In genomic region chr2:219294356-219295351, GRCh38 we compare ENCODE assay signal across 9 cellular contexts. TPM values are rescaled to one million over a fixed set of nuclear protein-coding genes. Genes with fewer than 3 reads are reported as not detected.
DNase-seq lines count a peak whose midpoint lies in the region; ATAC-seq and TF ChIP-seq lines count a peak whose summit lies in the region.
"Had no signal": no experiment of that assay in that cellular context is flagged by ENCODE, and none has a peak within 500 bp of the region (broad histone marks: within the 10 kb centered on the region; RNA-seq: fewer than 3 reads in every experiment).

No MANE protein-coding gene starts in this region.

- CTCF ChIA-PET in CD8-positive, alpha-beta T cell (lab: Charles Lee) = interaction anchor here (0.6 to 10.7 kb wide), 49 partner anchors 9 to 625 kb away, joined by 3 to 269 read pairs (median 5); partner anchors contain the start of genes ABCB6, ANKZF1, ATG9A and CNPPD1

- peak overlapping the region; percentile 72 for H3K4me3 Mint-ChIP-seq in CD8-positive, alpha-beta T cell

- peak overlapping the region; percentile 14 for H3K27ac ChIP-seq in CD8-positive, alpha-beta T cell (ENCODE audit: low read depth, low read length)

- peaks cover 37% of the 10 kb centered on the region for H3K4me1 Mint-ChIP-seq in CD8-positive, alpha-beta T cell (ENCODE audit: low read depth)

- no peaks in the 10 kb centered on the region for H3K36me3 Mint-ChIP-seq in CD8-positive, alpha-beta T cell

- H3K9me3 ChIP-seq in CD8-positive, alpha-beta T cell (ENCODE audit: low read length) = no peaks in the 10 kb centered on the region
- H3K9me3 ChIP-seq in NT2/D1 (ENCODE audit: insufficient read depth, low read length) = peaks cover 35% of the 10 kb centered on the region

- peak overlapping the region; percentile 49 for H3K4me3 ChIP-seq in CD8-positive, alpha-beta T cell (ENCODE audit: low read depth, low read length)
- H3K4me3 ChIP-seq in NT2/D1 (ENCODE audit: insufficient read length, low read depth) = peak overlapping the region; percentile 73

- POLR2A ChIA-PET in CD8-positive, alpha-beta T cell (lab: Charles Lee) = interaction anchor here (0.8 to 3.2 kb wide), 12 partner anchors 13 to 178 kb away, joined by 3 to 42 read pairs (median 4); partner anchors contain the start of genes ANKZF1, ATG9A, DNAJB2 and TUBA4A

- H3K27me3 ChIP-seq in CD8-positive, alpha-beta T cell (ENCODE audit: insufficient read depth, low read length) = no peaks in the 10 kb centered on the region
- peaks cover 12% of the 10 kb centered on the region for H3K27me3 ChIP-seq in NT2/D1 (ENCODE audit: insufficient read depth, insufficient read length)

- peak; percentile 79 to 94 (median 87) for DNase-seq in CD8-positive, alpha-beta T cell
- DNase-seq in NT2/D1 (ENCODE audit: low read depth, low spot score) (peak; percentile 90), activated T-cell treated with anti-CD3 and anti-CD28 coated beads for 24 hours (ENCODE audit: low read depth) (peak; percentile 81), myocyte (ENCODE audit: low read depth) (peak; percentile 77)
- DNase-seq in stimulated activated CD8-positive, alpha-beta memory T cell treated with anti-CD3 and anti-CD28 coated beads, Interleukin-7, amount 100 ng/mL, for 4 hours (ENCODE audit: low read depth in 2 of 2) = peak; percentile 74 to 82

- H3K9ac ChIP-seq in NT2/D1 (ENCODE audit: insufficient read length, low read depth) = peak overlapping the region; percentile 82

- intact Hi-C loops in CD8-positive, alpha-beta T cell (cut with DNase I, micrococcal nuclease) = loop anchor here (1.0 to 5.0 kb wide), 14 partner anchors 14 to 248 kb away; partner anchors contain the start of genes ANKZF1 (in 2 of the 2), ATG9A (in 2 of the 2), DNPEP (in 2 of the 2) and CHPF (in 1 of the 2)

- peak overlapping the region; percentile 86 for H3K27ac Mint-ChIP-seq in CD8-positive, alpha-beta T cell

- no peaks in the 10 kb centered on the region for H3K36me3 ChIP-seq in CD8-positive, alpha-beta T cell (ENCODE audit: insufficient read depth, low read length)
- H3K36me3 ChIP-seq in NT2/D1 (ENCODE audit: insufficient read depth, insufficient read length, low read length) = peaks cover 41% of the 10 kb centered on the region

- peak; percentile 98 for TF ChIP-seq CTCF in CD8-positive, alpha-beta T cell (IDR thresholded peaks at IDR 0.05)

- peak; percentile 94 for ATAC-seq in CD8-positive, alpha-beta T cell
- peak; percentile 94 for ATAC-seq in GM19372 (IDR thresholded peaks at IDR 0.05; ENCODE audit: low read depth, unreplicated experiment)
- ATAC-seq in HG03520 (IDR thresholded peaks at IDR 0.05; ENCODE audit: unreplicated experiment) = peak; percentile 92
- ATAC-seq in esophagus mucosa = peak; percentile 89

- peaks cover 2% of the 10 kb centered on the region for H3K27me3 Mint-ChIP-seq in CD8-positive, alpha-beta T cell (ENCODE audit: low read depth)

- H3K9me3 Mint-ChIP-seq in CD8-positive, alpha-beta T cell = no peaks in the 10 kb centered on the region

- H3K4me1 ChIP-seq in CD8-positive, alpha-beta T cell (ENCODE audit: insufficient read depth, low read length) = peaks cover 39% of the 10 kb centered on the region
- H3K4me1 ChIP-seq in NT2/D1 (ENCODE audit: insufficient read depth, insufficient read length) = peaks cover 9% of the 10 kb centered on the region

RNA-seq across cellular contexts. Expression of gene PTPRN, which starts 14.5 kb away (rescaled TPM):
- under 1 TPM; 0.39 to 0.46 TPM for total RNA-seq in CD8-positive, alpha-beta T cell
- total RNA-seq in esophagus mucosa (not detected), myocyte (0.24 and 0.68 TPM in 2 replicates)
- polyA plus RNA-seq in myocyte (2012) = 0.15 TPM
- total RNA-seq: subcutaneous adipose tissue had no signal

RNA-seq across cellular contexts. Expression of gene DNAJB2, which starts 15.5 kb away (rescaled TPM):
- 100 to 1,000 TPM; 108 to 123 TPM for total RNA-seq in CD8-positive, alpha-beta T cell
- 51.7 TPM for total RNA-seq in esophagus mucosa
- 40.1 and 80.0 TPM in 2 replicates for total RNA-seq in myocyte
- 57.2 TPM for polyA plus RNA-seq in myocyte (2012)

RNA-seq across cellular contexts. Expression of gene RESP18, which starts 37.9 kb away (rescaled TPM):
- total RNA-seq in CD8-positive, alpha-beta T cell = not detected
- total RNA-seq in esophagus mucosa = not detected
- not detected in 2 replicates for total RNA-seq in myocyte
- polyA plus RNA-seq in myocyte (2012) = not detected
- total RNA-seq: subcutaneous adipose tissue had no signal

RNA-seq across cellular contexts. Expression of gene TUBA4A, which starts 40.9 kb away (rescaled TPM):
- 100 to 1,000 TPM; 322 TPM for total RNA-seq in CD8-positive, alpha-beta T cell
- 138 TPM for total RNA-seq in esophagus mucosa
- total RNA-seq in myocyte = 120 and 128 TPM in 2 replicates
- 65.1 TPM for polyA plus RNA-seq in myocyte (2012)

RNA-seq across cellular contexts. Expression of gene TUBA4B, which starts 41.6 kb away (rescaled TPM):
- total RNA-seq in CD8-positive, alpha-beta T cell = not detected
- total RNA-seq in esophagus mucosa (not detected), myocyte (0.11 TPM in 1 of 2 replicates, not detected in the other)
- polyA plus RNA-seq in myocyte (2012) = not detected
- total RNA-seq: subcutaneous adipose tissue had no signal

Comparison
In these comparisons a context has a peak if more than half of its experiments do, and no peak if none do; other contexts are left out.
1. Peak in every context shown above with its lines: DNase-seq, ATAC-seq, H3K4me3 ChIP-seq and H3K27ac ChIP-seq.